In the genomic region with DNA sequence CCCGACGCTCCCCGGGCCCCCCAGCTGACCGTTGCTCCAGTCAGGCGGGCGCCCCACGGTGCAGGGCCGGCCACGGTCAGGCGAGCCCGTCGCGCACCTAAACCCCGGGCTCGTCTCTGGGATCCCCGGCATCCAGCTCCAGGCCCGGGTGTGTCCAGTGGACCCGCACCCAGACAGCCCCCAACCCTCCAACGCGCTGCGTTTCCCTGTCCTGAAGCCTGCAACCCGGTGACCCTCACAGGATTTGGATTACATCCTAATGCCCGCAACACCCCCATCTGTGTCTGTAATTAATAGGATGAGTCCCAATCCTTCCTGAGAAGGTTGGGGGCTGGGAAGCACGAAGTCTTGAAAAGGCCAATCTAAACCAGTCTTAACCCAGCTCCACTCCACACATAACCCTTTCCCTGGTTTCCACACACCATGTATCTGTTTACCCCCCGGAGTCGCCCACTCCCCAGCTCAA, we compare ENCODE assay signal across 9 cellular contexts. TPM values are rescaled to one million over a fixed set of nuclear protein-coding genes. Genes with fewer than 3 reads are reported as not detected.
DNase-seq lines count a peak whose midpoint lies in the region; ATAC-seq and TF ChIP-seq lines count a peak whose summit lies in the region.
"Had no signal": no experiment of that assay in that cellular context is flagged by ENCODE, and none has a peak within 500 bp of the region (broad histone marks: within the 10 kb centered on the region; RNA-seq: fewer than 3 reads in every experiment).

No MANE protein-coding gene starts in this region.

- TF ChIP-seq CTCF in CD8-positive, alpha-beta T cell (IDR thresholded peaks at IDR 0.05) = no peak
- no peak for TF ChIP-seq CTCF in osteoblast (IDR thresholded peaks at IDR 0.05; ENCODE audit: extremely low read depth, low read depth, low read length)
- TF ChIP-seq CTCF in GM10248 (IDR thresholded peaks at IDR 0.05; ENCODE audit: control extremely low read depth, extremely low read depth, low read depth, missing control alignments) = no peak

- CTCF ChIA-PET in CD8-positive, alpha-beta T cell (lab: Charles Lee) = interaction anchor here (0.7 to 12.9 kb wide), 8 partner anchors 9 to 80 kb away, joined by 3 to 155 read pairs (median 10); a partner anchor contains a TSS
- CTCF ChIA-PET in GM10248 (lab: Yijun Ruan, JAX) = interaction anchor here (1.0 to 8.5 kb wide), 10 partner anchors 9 to 493 kb away, joined by 3 to 100 read pairs (median 6); a partner anchor contains a TSS

- H3K9me3 Mint-ChIP-seq in CD8-positive, alpha-beta T cell = no peaks in the 10 kb centered on the region

- H3K27me3 Mint-ChIP-seq in CD8-positive, alpha-beta T cell (ENCODE audit: low read depth) = no peaks in the 10 kb centered on the region

- no peaks in the 10 kb centered on the region for H3K9me3 ChIP-seq in CD8-positive, alpha-beta T cell (ENCODE audit: low read length)
- H3K9me3 ChIP-seq in ectodermal cell (ENCODE audit: control insufficient read depth, low read length) (no peaks in the 10 kb centered on the region), osteoblast (ENCODE audit: low read depth, low read length) (no peaks in the 10 kb centered on the region)

- H3K27ac Mint-ChIP-seq in CD8-positive, alpha-beta T cell = peak overlapping the region; percentile 84

- no peaks in the 10 kb centered on the region for H3K36me3 ChIP-seq in CD8-positive, alpha-beta T cell (ENCODE audit: insufficient read depth, low read length)
- no peaks in the 10 kb centered on the region for H3K36me3 ChIP-seq in ectodermal cell (ENCODE audit: control insufficient read depth, insufficient read depth, low read length)
- H3K36me3 ChIP-seq in osteoblast (ENCODE audit: insufficient read depth, low read length) = no peaks in the 10 kb centered on the region

- H3K79me2 ChIP-seq in osteoblast (ENCODE audit: insufficient read depth, low read length) = no peaks in the 10 kb centered on the region

- H3K4me3 ChIP-seq in CD8-positive, alpha-beta T cell (ENCODE audit: low read depth, low read length) = peak overlapping the region; percentile 68
- peak overlapping the region; percentile 51 for H3K4me3 ChIP-seq in ectodermal cell (ENCODE audit: insufficient read depth, low read depth, low read length)
- H3K4me3 ChIP-seq in osteoblast (ENCODE audit: insufficient read depth, low read length) = peak overlapping the region; percentile 68

- peak overlapping the region; percentile 72 for H3K27ac ChIP-seq in CD8-positive, alpha-beta T cell (ENCODE audit: low read depth, low read length)
- no peak overlapping the region for H3K27ac ChIP-seq in ectodermal cell (ENCODE audit: insufficient read depth, low read depth, low read length, poor library complexity, severe bottlenecking)
- no peak overlapping the region for H3K27ac ChIP-seq in osteoblast (ENCODE audit: low read depth, low read length)

- intact Hi-C loops in CD8-positive, alpha-beta T cell (cut with DNase I, micrococcal nuclease) = loop anchor here in 1 of 2 experiments (1.0 to 5.0 kb wide), 3 partner anchors 13 to 1244 kb away; a partner anchor contains a TSS

- peaks cover 14% of the 10 kb centered on the region for H3K4me1 ChIP-seq in CD8-positive, alpha-beta T cell (ENCODE audit: insufficient read depth, low read length)
- H3K4me1 ChIP-seq in ectodermal cell (ENCODE audit: control insufficient read depth, insufficient read depth, low read length) (peaks cover 33% of the 10 kb centered on the region), osteoblast (ENCODE audit: insufficient read depth, low read length) (peaks cover 5% of the 10 kb centered on the region)

- H3K4me2 ChIP-seq in osteoblast (ENCODE audit: insufficient read depth, low read length) = peak overlapping the region; percentile 82

- no peaks in the 10 kb centered on the region for H3K36me3 Mint-ChIP-seq in CD8-positive, alpha-beta T cell

- peak overlapping the region; percentile 87 for H3K4me3 Mint-ChIP-seq in CD8-positive, alpha-beta T cell

- 16 to 18% methylated on average over 26 of the region's 26 CpGs for WGBS in ectodermal cell, 2 experiments

- no peak overlapping the region for H2AFZ ChIP-seq in osteoblast (ENCODE audit: low read length)

- DNase-seq in CD8-positive, alpha-beta T cell = no peak
- DNase-seq in NCI-H82 (lab: John Stamatoyannopoulos, UW) (peak; percentile 93), osteoblast (ENCODE audit: insufficient read length, low spot score, missing footprints) (peak; percentile 62), HK-2 (ENCODE audit: unreplicated experiment) (no peak), GM10248 (ENCODE audit: extremely low spot score) (no peak), inferior parietal cortex (ENCODE audit: extremely low spot score) (no peak)

- POLR2A ChIA-PET in CD8-positive, alpha-beta T cell (lab: Charles Lee) = interaction anchor here (0.8 to 4.5 kb wide), 15 partner anchors 9 to 779 kb away, joined by 3 to 41 read pairs (median 6); a partner anchor contains a TSS
- POLR2A ChIA-PET in GM10248 (lab: Yijun Ruan, JAX) = no interaction called here

- peaks cover 21% of the 10 kb centered on the region for H3K4me1 Mint-ChIP-seq in CD8-positive, alpha-beta T cell (ENCODE audit: low read depth)

- no peak for ATAC-seq in CD8-positive, alpha-beta T cell
- no peak for ATAC-seq in HG02970 (IDR thresholded peaks at IDR 0.05; ENCODE audit: low FRiP score, unreplicated experiment)

- H3K27me3 ChIP-seq in CD8-positive, alpha-beta T cell (ENCODE audit: insufficient read depth, low read length) = no peaks in the 10 kb centered on the region
- H3K27me3 ChIP-seq in ectodermal cell (ENCODE audit: control insufficient read depth, insufficient read depth, low read length, poor library complexity, severe bottlenecking) (peaks cover 43% of the 10 kb centered on the region), osteoblast (ENCODE audit: insufficient read depth, low read length) (peaks cover 40% of the 10 kb centered on the region)

- no peaks in the 10 kb centered on the region for H4K20me1 ChIP-seq in osteoblast (ENCODE audit: insufficient read depth, low read length)

RNA-seq across cellular contexts. Expression of a gene that starts 10.4 kb away (rescaled TPM):
- not detected for total RNA-seq in CD8-positive, alpha-beta T cell
- polyA plus RNA-seq in ectodermal cell (2013, experiment 1 of 4) = not detected
- not detected for polyA plus RNA-seq in ectodermal cell (2013, experiment 2 of 4)
- not detected for polyA plus RNA-seq in ectodermal cell (2013, experiment 3 of 4)
- not detected for polyA plus RNA-seq in ectodermal cell (2013, experiment 4 of 4)
- total RNA-seq in osteoblast = not detected in 2 replicates
- total RNA-seq: dermis microvascular lymphatic vessel endothelial cell had no signal

RNA-seq across cellular contexts. Expression of a gene that starts 12.3 kb away (rescaled TPM):
- total RNA-seq in CD8-positive, alpha-beta T cell = 1 to 10 TPM; 4.9 to 5.2 TPM
- 12.9 TPM for polyA plus RNA-seq in ectodermal cell (2013, experiment 1 of 4)
- polyA plus RNA-seq in ectodermal cell (2013, experiment 2 of 4) = 12.0 TPM
- 12.2 TPM for polyA plus RNA-seq in ectodermal cell (2013, experiment 3 of 4)
- polyA plus RNA-seq in ectodermal cell (2013, experiment 4 of 4) = 12.8 TPM
- total RNA-seq in osteoblast = 26.2 and 35.1 TPM in 2 replicates

RNA-seq across cellular contexts. Expression of a gene that starts 30.0 kb away (rescaled TPM):
- total RNA-seq in CD8-positive, alpha-beta T cell = under 1 TPM; 0.14 to 0.19 TPM
- polyA plus RNA-seq in ectodermal cell (2013, experiment 1 of 4) = 2.8 TPM
- polyA plus RNA-seq in ectodermal cell (2013, experiment 2 of 4) = 1.9 TPM
- 1.9 TPM for polyA plus RNA-seq in ectodermal cell (2013, experiment 3 of 4)
- 2.2 TPM for polyA plus RNA-seq in ectodermal cell (2013, experiment 4 of 4)
- total RNA-seq in osteoblast = not detected in 2 replicates

RNA-seq across cellular contexts. Expression of a gene that starts 32.8 kb away (rescaled TPM):
- total RNA-seq in CD8-positive, alpha-beta T cell = 10 to 100 TPM; 88.7 to 89.7 TPM
- 67.7 TPM for polyA plus RNA-seq in ectodermal cell (2013, experiment 1 of 4)
- 65.2 TPM for polyA plus RNA-seq in ectodermal cell (2013, experiment 2 of 4)
- polyA plus RNA-seq in ectodermal cell (2013, experiment 3 of 4) = 46.1 TPM
- polyA plus RNA-seq in ectodermal cell (2013, experiment 4 of 4) = 50.7 TPM
- 73.4 and 84.7 TPM in 2 replicates for total RNA-seq in osteoblast

RNA-seq across cellular contexts. Expression of a gene that starts 33.0 kb away (rescaled TPM):
- total RNA-seq in CD8-positive, alpha-beta T cell = 1 to 10 TPM; 3.4 to 3.8 TPM
- polyA plus RNA-seq in ectodermal cell (2013, experiment 1 of 4) = 0.93 TPM
- 0.64 TPM for polyA plus RNA-seq in ectodermal cell (2013, experiment 2 of 4)
- polyA plus RNA-seq in ectodermal cell (2013, experiment 3 of 4) = 0.75 TPM
- 0.73 TPM for polyA plus RNA-seq in ectodermal cell (2013, experiment 4 of 4)
- 1.5 and 1.8 TPM in 2 replicates for total RNA-seq in osteoblast

Comparison
In these comparisons a context has a peak if more than half of its experiments do, and no peak if none do; other contexts are left out.
1. DNase-seq: peak in NCI-H82 (single experiment) and osteoblast (single experiment); none in CD8-positive, alpha-beta T cell (0 of 7), HK-2 (single experiment), GM10248 (single experiment) and inferior parietal cortex (single experiment).
2. Peak in every context shown above with its lines, with median percentiles within 50 percentile points of each other: H3K4me3 ChIP-seq.